In the genomic region with DNA sequence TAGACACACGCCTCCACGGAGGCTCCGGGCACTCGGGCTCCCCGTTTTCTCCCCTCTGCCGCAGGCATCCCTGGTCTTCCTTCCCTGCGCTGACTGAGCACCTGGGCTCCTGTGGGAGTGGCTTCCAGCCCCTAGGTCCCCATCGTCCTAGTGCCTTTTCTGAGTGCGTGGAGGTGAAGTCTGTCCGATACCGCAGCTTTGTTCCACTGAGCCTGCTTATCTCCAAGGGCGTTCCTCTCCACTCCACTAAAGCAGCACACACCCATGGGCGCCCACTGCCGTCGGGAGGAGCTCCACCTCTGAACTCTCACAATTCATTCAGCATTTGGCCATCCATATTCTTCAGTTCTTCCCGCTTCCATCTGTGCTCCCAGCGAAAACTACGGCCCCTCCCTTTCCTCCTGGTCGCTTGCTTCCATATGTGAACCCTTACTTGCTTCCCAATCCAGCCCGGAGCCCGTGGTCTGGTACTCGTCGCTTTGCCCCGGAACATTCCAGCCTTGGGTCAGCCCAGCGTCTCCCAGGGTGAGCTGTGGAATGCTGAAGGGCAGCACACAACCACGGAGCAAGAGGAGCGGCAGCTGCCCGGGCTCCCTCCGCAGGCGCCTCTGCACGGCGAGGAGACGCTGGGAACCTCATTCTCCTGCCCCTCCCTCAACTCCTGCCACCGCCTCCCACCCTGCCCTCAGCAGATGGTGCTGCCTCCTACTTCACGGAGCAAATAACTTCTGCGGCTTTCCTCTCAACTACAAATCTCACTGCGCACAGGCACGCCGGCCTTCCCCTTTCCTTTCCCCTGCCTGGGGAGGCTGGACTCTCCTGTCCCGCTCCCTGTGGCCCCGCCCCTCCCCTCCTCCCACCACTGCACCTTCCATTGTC, we compare ENCODE assay signal across 8 cellular contexts. TPM values are rescaled to one million over a fixed set of nuclear protein-coding genes. Genes with fewer than 3 reads are reported as not detected.
DNase-seq lines count a peak whose midpoint lies in the region; ATAC-seq and TF ChIP-seq lines count a peak whose summit lies in the region.

No MANE protein-coding gene starts in this region.

- no peak for TF ChIP-seq CTCF in endothelial cell (IDR thresholded peaks at IDR 0.05; ENCODE audit: unreplicated experiment)
- no peak for TF ChIP-seq CTCF in stomach (IDR thresholded peaks at IDR 0.05)

- no peaks in the 10 kb centered on the region for H3K9me3 ChIP-seq in stomach

- H3K4me1 ChIP-seq in mesendoderm (ENCODE audit: control insufficient read depth, low read depth, low read length) (peaks cover 8% of the 10 kb centered on the region), stomach (peaks cover 31 to 54% (median 39%) of the 10 kb centered on the region in 4 donors)

- no peaks in the 10 kb centered on the region for H3K79me1 ChIP-seq in mesendoderm (ENCODE audit: low read length)

- no peak overlapping the region for H2BK120ac ChIP-seq in mesendoderm (ENCODE audit: low read depth, low read length)

- peak overlapping the region; percentile 24 for H3K18ac ChIP-seq in mesendoderm (ENCODE audit: low read length)

- H3K4me3 Mint-ChIP-seq in endothelial cell (ENCODE audit: unreplicated experiment), result peak overlapping the region; percentile 85

- no peaks in the 10 kb centered on the region for H3K79me2 ChIP-seq in mesendoderm (ENCODE audit: control insufficient read depth, insufficient read depth, low read length)

- H3K36me3 Mint-ChIP-seq in endothelial cell (ENCODE audit: low read depth, unreplicated experiment), result peaks cover 10% of the 10 kb centered on the region

- no CpG with 5 or more reads among the region's 41 CpGs for WGBS in mesendoderm (ENCODE audit: extremely low coverage, insufficient coverage, low lambda C conversion rate)
- 1 to 2% (median 1%) methylated on average over 40 to 41 of the region's 41 CpGs for WGBS in stomach, 5 donors

- no peak for TF ChIP-seq EP300 in stomach (IDR thresholded peaks at IDR 0.05)

- peak overlapping the region; percentile 94 for H3K4me2 ChIP-seq in mesendoderm (ENCODE audit: low read length)

- H3K27me3 ChIP-seq in mesendoderm (ENCODE audit: insufficient read depth, low read length, poor library complexity) (no peaks in the 10 kb centered on the region), stomach (peaks cover 0 to 6% (median 0%) of the 10 kb centered on the region in 3 donors)

- peak overlapping the region; percentile 28 for H3K4ac ChIP-seq in mesendoderm (ENCODE audit: low read depth, low read length)

- H4K8ac ChIP-seq in mesendoderm (ENCODE audit: low read depth, low read length), result no peak overlapping the region

- H3K4me1 Mint-ChIP-seq in endothelial cell (ENCODE audit: unreplicated experiment), result peaks cover 27% of the 10 kb centered on the region

- H3K9ac ChIP-seq in mesendoderm (ENCODE audit: low read length), result peak overlapping the region; percentile 83

- H3K4me3 ChIP-seq in mesendoderm (ENCODE audit: low read length), result peak overlapping the region; percentile 31
- peak overlapping the region; percentile 39 to 51 (median 43) for H3K4me3 ChIP-seq in stomach

- H3K36me3 ChIP-seq in mesendoderm (ENCODE audit: control insufficient read depth, insufficient read depth, low read length), result peaks cover 6% of the 10 kb centered on the region
- peaks cover 14 to 20% (median 20%) of the 10 kb centered on the region in 4 donors for H3K36me3 ChIP-seq in stomach

- peaks cover 8% of the 10 kb centered on the region for H3K27me3 Mint-ChIP-seq in endothelial cell (ENCODE audit: unreplicated experiment)

- in situ Hi-C loops in G401 (cut with HindIII; ENCODE audit: low sequenced_read_pairs), result no loop called here

- H4K5ac ChIP-seq in mesendoderm (ENCODE audit: low read length), result no peak overlapping the region

- no peak for TF ChIP-seq POLR2A in stomach (IDR thresholded peaks at IDR 0.05)

- H3K56ac ChIP-seq in mesendoderm (ENCODE audit: low read length), result peak overlapping the region; percentile 92

- H2BK5ac ChIP-seq in mesendoderm (ENCODE audit: low read length), result peak overlapping the region; percentile 69

- peak overlapping the region; percentile 48 for H3K23ac ChIP-seq in mesendoderm (ENCODE audit: low read length)

- H3K9me3 Mint-ChIP-seq in endothelial cell (ENCODE audit: unreplicated experiment), result no peaks in the 10 kb centered on the region

- intact Hi-C loops in stomach (cut with DNase I; ENCODE audit: low total_unique reads), result no loop called here

- H3K27ac Mint-ChIP-seq in endothelial cell (ENCODE audit: unreplicated experiment), result no peak overlapping the region

- peak; percentile 52 for DNase-seq in G401 (ENCODE audit: low spot score)
- DNase-seq in NCI-H1694 treated with DMSO at 0.1 percent for 48 hours (lab: John Stamatoyannopoulos, UW), result peak; percentile 88
- peak; percentile 51 for DNase-seq in activated CD4-positive, alpha-beta T cell treated with anti-CD3 and anti-CD28 coated beads, Interleukin-2, amount 50 U/mL, for 1 hour
- peak; percentile 39 for DNase-seq in endothelial cell (ENCODE audit: low spot score)
- DNase-seq in mesendoderm, result peak; percentile 78
- peak; percentile 66 for DNase-seq in stomach
- DNase-seq in COR-L47 (lab: John Stamatoyannopoulos, UW), result no peak

- no peak overlapping the region for H2BK15ac ChIP-seq in mesendoderm (replicated peaks; ENCODE audit: low read depth)

- H3K27ac ChIP-seq in mesendoderm (ENCODE audit: low read depth, low read length) (no peak overlapping the region), stomach (peak overlapping the region; percentile 71 to 87 (median 84))

- ATAC-seq in HG03571 (IDR thresholded peaks at IDR 0.05; ENCODE audit: unreplicated experiment), result no peak

- H2AK5ac ChIP-seq in mesendoderm (ENCODE audit: low read length), result no peak overlapping the region

RNA-seq across cellular contexts. Expression of a gene that starts 27.5 kb away (rescaled TPM):
- total RNA-seq in G401 (2014; rRNA removed; shearing (Covaris generic)), result 66.6 and 73.8 TPM in 2 replicates
- total RNA-seq in endothelial cell (ENCODE audit: unreplicated experiment), result 58.1 TPM
- 22.7 TPM for polyA plus RNA-seq in mesendoderm (2013, experiment 1 of 2)
- 23.2 TPM for polyA plus RNA-seq in mesendoderm (2013, experiment 2 of 2)
- 10 to 100 TPM; 37.4 to 64.2 (median 46.9) TPM for total RNA-seq in stomach
- 1 to 10 TPM; 5.4 to 6.3 (median 5.5) TPM for polyA plus RNA-seq in stomach

RNA-seq across cellular contexts. Expression of a gene that starts 31.9 kb away (rescaled TPM):
- total RNA-seq in G401 (2014; rRNA removed; shearing (Covaris generic)), result 0.24 TPM in 1 of 2 replicates, not detected in the other
- not detected for total RNA-seq in endothelial cell (ENCODE audit: unreplicated experiment)
- not detected for polyA plus RNA-seq in mesendoderm (2013, experiment 1 of 2)
- not detected for polyA plus RNA-seq in mesendoderm (2013, experiment 2 of 2)
- not detected for total RNA-seq in stomach
- polyA plus RNA-seq in stomach, result not detected

RNA-seq across cellular contexts. Expression of a gene that starts 52.3 kb away (rescaled TPM):
- total RNA-seq in G401 (2014; rRNA removed; shearing (Covaris generic)), result 4.7 and 44.7 TPM in 2 replicates
- total RNA-seq in endothelial cell (ENCODE audit: unreplicated experiment) (1.0 TPM), stomach (10 to 100 TPM; 12.7 to 73.9 (median 37.4) TPM)
- polyA plus RNA-seq in mesendoderm (2013, experiment 1 of 2), result 2.4 TPM
- 3.6 TPM for polyA plus RNA-seq in mesendoderm (2013, experiment 2 of 2)
- 1 to 10 TPM; 1.9 to 4.1 (median 4.0) TPM for polyA plus RNA-seq in stomach
